38 cellular contexts compared by ENCODE assay signal in the genomic region with DNA sequence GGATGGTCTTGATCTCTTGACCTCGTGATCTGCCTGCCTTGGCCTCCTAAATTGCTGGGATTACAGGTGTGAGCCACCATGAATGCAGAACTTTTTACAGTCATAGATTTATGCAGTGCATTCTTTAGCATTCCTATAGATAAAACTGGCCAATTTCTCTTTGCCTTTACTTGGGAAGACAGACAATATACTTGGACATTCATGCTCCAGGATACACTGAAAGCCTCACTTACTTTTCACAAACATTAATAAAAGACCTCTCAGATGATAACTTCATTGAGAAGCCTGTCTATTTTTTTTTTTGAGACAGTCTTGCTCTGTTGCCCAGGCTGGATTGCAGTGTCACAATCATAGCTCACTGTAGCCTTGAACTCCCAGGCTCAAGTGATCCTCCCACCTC.
"Had no signal": no experiment of that assay in that cellular context is flagged by ENCODE, and none has a peak within 500 bp of the region (broad histone marks: within the 10 kb centered on the region; RNA-seq: fewer than 3 reads in every experiment).

No MANE protein-coding gene starts in this region.

- DNase-seq: activated effector memory CD4-positive, alpha-beta T cell treated with anti-CD3 and anti-CD28 coated beads, Interleukin-2, amount 50 U/mL, for 16 hours; activated effector memory CD4-positive, alpha-beta T cell treated with Interleukin-2 at 50 U/mL for 16 hours; activated gamma-delta T cell; activated gamma-delta T cell treated with Interleukin-2 at 50 U/mL for 16 hours; activated naive CD4-positive, alpha-beta T cell; activated naive CD4-positive, alpha-beta T cell treated with anti-CD3 and anti-CD28 coated beads for 36 hours; activated naive CD4-positive, alpha-beta T cell treated with anti-CD3 and anti-CD28 coated beads, Interleukin-2, amount 10 ng/mL, durations not matched to agents 7 days and 5 days; activated naive CD4-positive, alpha-beta T cell treated with anti-CD3 and anti-CD28 coated beads, Interleukin-2, amount 50 U/mL, for 16 hours; activated naive CD4-positive, alpha-beta T cell treated with Interleukin-2 at 50 U/mL for 16 hours; activated naive CD8-positive, alpha-beta T cell treated with anti-CD3 and anti-CD28 coated beads for 36 hours; activated naive CD8-positive, alpha-beta T cell treated with anti-CD3 and anti-CD28 coated beads, Interleukin-2, amount 10 ng/mL, durations not matched to agents 7 days and 5 days; activated naive CD8-positive, alpha-beta T cell treated with anti-CD3 and anti-CD28 coated beads, Interleukin-2, amount 50 U/mL, for 24 hours; activated T-cell treated with anti-CD3 and anti-CD28 coated beads, Interleukin-2, amount 50 U/mL, for 4 hours; activated T-cell treated with anti-CD3 and anti-CD28 coated beads, Interleukin-2, amount 50 U/mL, for 48 hours; activated T-cell treated with anti-CD3 and anti-CD28 coated beads, Interleukin-2, amount 50 U/mL, for 72 hours; adrenal gland; amniotic stem cell; amygdala; anterior cingulate cortex; aorta; body of pancreas; brain microvascular endothelial cell; caudate nucleus; central memory CD4-positive, alpha-beta T cell; cerebellar nuclear complex had no signal

- H3K4me1 Mint-ChIP-seq: activated naive CD4-positive, alpha-beta T cell treated with anti-CD3 and anti-CD28 coated beads, Interleukin-2, amount 10 ng/mL, durations not matched to agents 7 days and 5 days; activated naive CD4-positive, alpha-beta T cell treated with anti-CD3 and anti-CD28 coated beads, Interleukin-2, amount 50 U/mL, for 24 hours; activated naive CD8-positive, alpha-beta T cell treated with anti-CD3 and anti-CD28 coated beads for 36 hours; activated naive CD8-positive, alpha-beta T cell treated with anti-CD3 and anti-CD28 coated beads, Interleukin-2, amount 10 ng/mL, durations not matched to agents 7 days and 5 days; activated naive CD8-positive, alpha-beta T cell treated with anti-CD3 and anti-CD28 coated beads, Interleukin-2, amount 50 U/mL, for 24 hours; activated T-helper 17 cell treated with anti-CD3 and anti-CD28 coated beads, Interleukin-2, amount 50 U/mL, for 72 hours; brain; central memory CD8-positive, alpha-beta T cell had no signal

- H3K27me3 ChIP-seq: adrenal gland, ascending aorta, body of pancreas, brain microvascular endothelial cell, breast epithelium, cardiac muscle cell had no signal

- H3K36me3 ChIP-seq: adrenal gland, ascending aorta, brain microvascular endothelial cell, breast epithelium, cardiac muscle cell had no signal

- H3K27ac ChIP-seq: adrenal gland, ascending aorta, body of pancreas, brain microvascular endothelial cell, breast epithelium, cardiac muscle cell had no signal

- H3K4me3 Mint-ChIP-seq: activated naive CD4-positive, alpha-beta T cell treated with anti-CD3 and anti-CD28 coated beads for 36 hours; activated naive CD4-positive, alpha-beta T cell treated with anti-CD3 and anti-CD28 coated beads, Interleukin-2, amount 10 ng/mL, durations not matched to agents 7 days and 5 days; activated naive CD4-positive, alpha-beta T cell treated with anti-CD3 and anti-CD28 coated beads, Interleukin-2, amount 50 U/mL, for 24 hours; activated naive CD8-positive, alpha-beta T cell; activated naive CD8-positive, alpha-beta T cell treated with anti-CD3 and anti-CD28 coated beads for 36 hours; activated naive CD8-positive, alpha-beta T cell treated with anti-CD3 and anti-CD28 coated beads, Interleukin-2, amount 10 ng/mL, durations not matched to agents 7 days and 5 days; activated naive CD8-positive, alpha-beta T cell treated with anti-CD3 and anti-CD28 coated beads, Interleukin-2, amount 50 U/mL, for 24 hours; activated T-cell treated with anti-CD3 and anti-CD28 coated beads, Interleukin-2, amount 50 U/mL, for 4 hours; activated T-cell treated with anti-CD3 and anti-CD28 coated beads, Interleukin-2, amount 50 U/mL, for 72 hours; activated T-helper 1 cell treated with anti-CD3 and anti-CD28 coated beads, Interleukin-12 subunit alpha, Interleukin-12 subunit beta, Interleukin-2, Interleukin-4 antibody, amounts not matched to agents 30 ng/mL and 10 ng/mL and 1 ng/mL, durations not matched to agents 14 hours and 24 hours and 36 hours; activated T-helper 17 cell treated with anti-CD3 and anti-CD28 coated beads, Interleukin-2, amount 50 U/mL, for 72 hours; brain; central memory CD8-positive, alpha-beta T cell had no signal

- H3K36me3 Mint-ChIP-seq: activated naive CD4-positive, alpha-beta T cell treated with anti-CD3 and anti-CD28 coated beads, Interleukin-2, amount 10 ng/mL, durations not matched to agents 7 days and 5 days; activated naive CD4-positive, alpha-beta T cell treated with anti-CD3 and anti-CD28 coated beads, Interleukin-2, amount 50 U/mL, for 24 hours; activated naive CD4-positive, alpha-beta T cell treated with anti-CD3 and anti-CD28 coated beads, Interleukin-2, amount 50 U/mL, for 72 hours; activated naive CD8-positive, alpha-beta T cell; activated naive CD8-positive, alpha-beta T cell treated with anti-CD3 and anti-CD28 coated beads for 36 hours; activated naive CD8-positive, alpha-beta T cell treated with anti-CD3 and anti-CD28 coated beads, Interleukin-2, amount 10 ng/mL, durations not matched to agents 7 days and 5 days; brain had no signal

- FAIRE-seq: astrocyte, bronchial epithelial cell had no signal

- H3K9me3 ChIP-seq: adrenal gland, ascending aorta, body of pancreas, breast epithelium had no signal

- H3K4me1 ChIP-seq: adrenal gland, ascending aorta, body of pancreas, breast epithelium had no signal

- H3K9me3 Mint-ChIP-seq: activated naive CD4-positive, alpha-beta T cell treated with anti-CD3 and anti-CD28 coated beads for 36 hours; activated naive CD4-positive, alpha-beta T cell treated with anti-CD3 and anti-CD28 coated beads, Interleukin-2, amount 10 ng/mL, durations not matched to agents 7 days and 5 days; activated naive CD4-positive, alpha-beta T cell treated with anti-CD3 and anti-CD28 coated beads, Interleukin-2, amount 50 U/mL, for 24 hours; activated naive CD4-positive, alpha-beta T cell treated with anti-CD3 and anti-CD28 coated beads, Interleukin-2, amount 50 U/mL, for 72 hours; activated naive CD8-positive, alpha-beta T cell treated with anti-CD3 and anti-CD28 coated beads for 36 hours; activated naive CD8-positive, alpha-beta T cell treated with anti-CD3 and anti-CD28 coated beads, Interleukin-2, amount 10 ng/mL, durations not matched to agents 7 days and 5 days; activated naive CD8-positive, alpha-beta T cell treated with anti-CD3 and anti-CD28 coated beads, Interleukin-2, amount 50 U/mL, for 24 hours; activated T-cell treated with anti-CD3 and anti-CD28 coated beads, Interleukin-2, amount 50 U/mL, for 4 hours; activated T-cell treated with anti-CD3 and anti-CD28 coated beads, Interleukin-2, amount 50 U/mL, for 72 hours; activated T-helper 1 cell treated with anti-CD3 and anti-CD28 coated beads, Interleukin-12 subunit alpha, Interleukin-12 subunit beta, Interleukin-2, Interleukin-4 antibody, amounts not matched to agents 30 ng/mL and 10 ng/mL and 1 ng/mL, durations not matched to agents 14 hours and 24 hours and 36 hours; activated T-helper 17 cell treated with anti-CD3 and anti-CD28 coated beads, Interleukin-2, amount 50 U/mL, for 72 hours; activated T-helper 2 cell treated with anti-CD3 and anti-CD28 coated beads, Interferon-gamma antibody, Interleukin-2, Interleukin-4, amounts not matched to agents 10 μg/mL and 5 μg/mL and 100 μg/mL, durations not matched to agents 14 hours and 24 hours and 36 hours; central memory CD8-positive, alpha-beta T cell had no signal

- ATAC-seq: activated naive CD4-positive, alpha-beta T cell treated with anti-CD3 and anti-CD28 coated beads, Interleukin-2, amount 50 U/mL, for 72 hours; activated naive CD8-positive, alpha-beta T cell treated with anti-CD3 and anti-CD28 coated beads, Interleukin-2, amount 50 U/mL, for 24 hours; activated T-cell treated with anti-CD3 and anti-CD28 coated beads, Interleukin-2, amount 50 U/mL, for 4 hours; activated T-cell treated with anti-CD3 and anti-CD28 coated beads, Interleukin-2, amount 50 U/mL, for 72 hours; activated T-helper 17 cell treated with anti-CD3 and anti-CD28 coated beads, Interleukin-2, amount 50 U/mL, for 72 hours; body of pancreas had no signal

- H3K4me3 ChIP-seq: adrenal gland, ascending aorta, body of pancreas, breast epithelium, cardiac muscle cell had no signal

- H3K27ac Mint-ChIP-seq: activated naive CD4-positive, alpha-beta T cell treated with anti-CD3 and anti-CD28 coated beads for 36 hours; activated naive CD4-positive, alpha-beta T cell treated with anti-CD3 and anti-CD28 coated beads, Interleukin-2, amount 10 ng/mL, durations not matched to agents 7 days and 5 days; activated naive CD4-positive, alpha-beta T cell treated with anti-CD3 and anti-CD28 coated beads, Interleukin-2, amount 50 U/mL, for 24 hours; activated naive CD4-positive, alpha-beta T cell treated with anti-CD3 and anti-CD28 coated beads, Interleukin-2, amount 50 U/mL, for 72 hours; activated naive CD8-positive, alpha-beta T cell; activated naive CD8-positive, alpha-beta T cell treated with anti-CD3 and anti-CD28 coated beads for 36 hours; activated naive CD8-positive, alpha-beta T cell treated with anti-CD3 and anti-CD28 coated beads, Interleukin-2, amount 10 ng/mL, durations not matched to agents 7 days and 5 days; activated naive CD8-positive, alpha-beta T cell treated with anti-CD3 and anti-CD28 coated beads, Interleukin-2, amount 50 U/mL, for 24 hours; activated T-cell treated with anti-CD3 and anti-CD28 coated beads, Interleukin-2, amount 50 U/mL, for 72 hours; activated T-helper 1 cell treated with anti-CD3 and anti-CD28 coated beads, Interleukin-12 subunit alpha, Interleukin-12 subunit beta, Interleukin-2, Interleukin-4 antibody, amounts not matched to agents 30 ng/mL and 10 ng/mL and 1 ng/mL, durations not matched to agents 14 hours and 24 hours and 36 hours; activated T-helper 17 cell treated with anti-CD3 and anti-CD28 coated beads, Interleukin-2, amount 50 U/mL, for 72 hours; activated T-helper 2 cell treated with anti-CD3 and anti-CD28 coated beads, Interferon-gamma antibody, Interleukin-2, Interleukin-4, amounts not matched to agents 10 μg/mL and 5 μg/mL and 100 μg/mL, durations not matched to agents 14 hours and 24 hours and 36 hours; brain had no signal

- H3K27me3 Mint-ChIP-seq: activated naive CD4-positive, alpha-beta T cell treated with anti-CD3 and anti-CD28 coated beads, Interleukin-2, amount 10 ng/mL, durations not matched to agents 7 days and 5 days; activated naive CD4-positive, alpha-beta T cell treated with anti-CD3 and anti-CD28 coated beads, Interleukin-2, amount 50 U/mL, for 24 hours; activated naive CD8-positive, alpha-beta T cell; activated naive CD8-positive, alpha-beta T cell treated with anti-CD3 and anti-CD28 coated beads for 36 hours; activated T-helper 17 cell treated with anti-CD3 and anti-CD28 coated beads, Interleukin-2, amount 50 U/mL, for 72 hours; brain; central memory CD8-positive, alpha-beta T cell had no signal
